1 cellular context compared by ENCODE assay signal in genomic region chr7:44678468-44679179, GRCh38.
TF ChIP-seq lines count a peak whose summit lies in the region.

No MANE protein-coding gene starts in this region.

TF ChIP-seq in A549, 52 proteins besides CTCF, POLR2A, EP300 and RAD21 (continued from another document):
- TF ChIP-seq REST (IDR thresholded peaks at IDR 0.05) (no peak), CHD4 (IDR thresholded peaks at IDR 0.05; ENCODE audit: borderline replicate concordance) (no peak), EHMT2 (IDR thresholded peaks at IDR 0.05; ENCODE audit: low read depth) (no peak)
